Comparison of ENCODE assay signal across 14 cellular contexts in the genomic region with DNA sequence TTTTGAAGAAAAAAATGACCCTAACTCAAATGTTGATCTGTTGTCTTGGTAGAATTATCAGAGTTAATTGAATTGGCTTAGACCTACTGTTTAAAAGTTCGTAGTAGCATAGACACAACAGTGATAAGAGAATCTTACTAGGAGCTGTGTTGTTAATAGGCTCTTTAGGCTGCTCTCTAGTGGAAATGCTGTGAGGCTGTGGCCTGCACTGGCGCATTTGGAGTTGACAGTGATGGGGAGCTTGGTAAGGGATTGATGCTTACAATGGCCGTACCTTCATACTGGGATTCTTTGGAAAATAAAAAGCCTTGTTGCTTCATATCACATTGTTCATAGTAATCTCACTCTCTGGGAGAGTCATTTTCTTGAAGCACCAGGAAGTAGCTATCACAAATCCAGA.
"Had no signal": no experiment of that assay in that cellular context is flagged by ENCODE, and none has a peak within 500 bp of the region (broad histone marks: within the 10 kb centered on the region; RNA-seq: fewer than 3 reads in every experiment).

No MANE protein-coding gene starts in this region.

- H3K9me3 ChIP-seq: heart right ventricle, left ventricle myocardium inferior, pancreas, suprapubic skin had no signal

- H3K27ac ChIP-seq: left ventricle myocardium inferior, pancreas, suprapubic skin had no signal

- H3K27me3 ChIP-seq: heart right ventricle, pancreas, suprapubic skin had no signal

- H3K4me3 ChIP-seq: heart right ventricle, left ventricle myocardium inferior, pancreas, suprapubic skin had no signal

- H3K9me3 Mint-ChIP-seq: activated CD8-positive, alpha-beta T cell treated with anti-CD3 and anti-CD28 coated beads for 36 hours; activated naive CD8-positive, alpha-beta T cell treated with anti-CD3 and anti-CD28 coated beads, Interleukin-2, amount 50 U/mL, for 24 hours; type B pancreatic cell had no signal

- DNase-seq: activated CD4-positive, alpha-beta T cell treated with anti-CD3 and anti-CD28 coated beads for 36 hours; activated CD8-positive, alpha-beta memory T cell treated with anti-CD3 and anti-CD28 coated beads, Interleukin-2, amount 50 U/mL, for 48 hours; activated CD8-positive, alpha-beta T cell treated with anti-CD3 and anti-CD28 coated beads for 36 hours; activated naive CD4-positive, alpha-beta T cell treated with Interleukin-2 at 50 U/mL for 16 hours; activated naive CD8-positive, alpha-beta T cell treated with anti-CD3 and anti-CD28 coated beads, Interleukin-2, amount 50 U/mL, for 24 hours; foreskin melanocyte; heart right ventricle; left ventricle myocardium inferior; pancreas; stimulated activated CD4-positive, alpha-beta T cell treated with anti-CD3 and anti-CD28 coated beads, Interleukin-4, amount 100 ng/mL, for 1 hour; stimulated activated CD8-positive, alpha-beta memory T cell treated with anti-CD3 and anti-CD28 coated beads, Interleukin-4, amount 100 ng/mL, for 48 hours; stimulated activated naive CD8-positive, alpha-beta T cell treated with anti-CD3 and anti-CD28 coated beads, Interleukin-15, Interleukin-2, amounts not matched to agents 100 U/mL and 50 U/mL, for 24 hours had no signal

- H3K4me3 Mint-ChIP-seq: activated CD4-positive, alpha-beta T cell treated with anti-CD3 and anti-CD28 coated beads for 36 hours; activated CD8-positive, alpha-beta T cell treated with anti-CD3 and anti-CD28 coated beads for 36 hours; activated naive CD8-positive, alpha-beta T cell treated with anti-CD3 and anti-CD28 coated beads, Interleukin-2, amount 50 U/mL, for 24 hours; type B pancreatic cell had no signal

- H3K27me3 Mint-ChIP-seq: activated CD4-positive, alpha-beta T cell treated with anti-CD3 and anti-CD28 coated beads for 36 hours; activated CD8-positive, alpha-beta T cell treated with anti-CD3 and anti-CD28 coated beads for 36 hours; activated naive CD8-positive, alpha-beta T cell treated with anti-CD3 and anti-CD28 coated beads, Interleukin-2, amount 50 U/mL, for 24 hours; type B pancreatic cell had no signal

- H3K27ac Mint-ChIP-seq: activated CD4-positive, alpha-beta T cell treated with anti-CD3 and anti-CD28 coated beads for 36 hours; activated naive CD8-positive, alpha-beta T cell treated with anti-CD3 and anti-CD28 coated beads, Interleukin-2, amount 50 U/mL, for 24 hours; type B pancreatic cell had no signal

- H3K4me1 ChIP-seq: pancreas, suprapubic skin had no signal

- H3K4me1 Mint-ChIP-seq: activated CD4-positive, alpha-beta T cell treated with anti-CD3 and anti-CD28 coated beads for 36 hours; activated naive CD8-positive, alpha-beta T cell treated with anti-CD3 and anti-CD28 coated beads, Interleukin-2, amount 50 U/mL, for 24 hours had no signal
